12 cellular contexts compared by ENCODE assay signal in genomic region chr10:123149162-123149567, GRCh38. TPM values are rescaled to one million over a fixed set of nuclear protein-coding genes. Genes with fewer than 3 reads are reported as not detected.
DNase-seq lines count a peak whose midpoint lies in the region; ATAC-seq and TF ChIP-seq lines count a peak whose summit lies in the region.
"Had no signal": no experiment of that assay in that cellular context is flagged by ENCODE, and none has a peak within 500 bp of the region (broad histone marks: within the 10 kb centered on the region; RNA-seq: fewer than 3 reads in every experiment).

No MANE protein-coding gene starts in this region.

- no peak overlapping the region for H3K9ac ChIP-seq in HUES48 (ENCODE audit: low read depth, low read length)
- H3K9ac ChIP-seq in neuronal stem cell (ENCODE audit: low read depth, low read length, poor library complexity) = no peak overlapping the region
- no peak overlapping the region for H3K9ac ChIP-seq in MM.1S (ENCODE audit: low read length)

- no peak overlapping the region for H4K91ac ChIP-seq in neuronal stem cell (ENCODE audit: low read depth, low read length, poor library complexity)

- H3K27ac Mint-ChIP-seq in CD8-positive, alpha-beta memory T cell = peak overlapping the region in 2 of 8 donors; percentile 12 to 27

- ATAC-seq in HG03039 (IDR thresholded peaks at IDR 0.05; ENCODE audit: unreplicated experiment) (no peak), GM21381 (IDR thresholded peaks at IDR 0.05; ENCODE audit: unreplicated experiment) (no peak)

- WGBS in neuronal stem cell (ENCODE audit: extremely low coverage in 2 of 2, insufficient read length in 2 of 2, insufficient replicate concordance in 1 of 2), 2 donors = no CpG with 5 or more reads among the region's 12 CpGs

- peaks cover under 1% of the 10 kb centered on the region; the same call in 1 of the 2 replicates for H3K79me2 ChIP-seq in MM.1S (ENCODE audit: low read length)

- H3K4me3 Mint-ChIP-seq in CD8-positive, alpha-beta memory T cell = peak overlapping the region; percentile 62 to 88 (median 70)

- peak overlapping the region; percentile 50 for H2AK5ac ChIP-seq in neuronal stem cell (ENCODE audit: low read depth, low read length)

- H4K8ac ChIP-seq in neuronal stem cell (ENCODE audit: low read depth, low read length) = no peak overlapping the region

- no peak overlapping the region for H2BK120ac ChIP-seq in neuronal stem cell (ENCODE audit: low read depth, low read length)

- H3K79me1 ChIP-seq in neuronal stem cell (ENCODE audit: low read depth, low read length) = peaks cover 2% of the 10 kb centered on the region

- TF ChIP-seq CTCF in MM.1S (IDR thresholded peaks at IDR 0.05; ENCODE audit: low read length) = no peak

- no peaks in the 10 kb centered on the region for H4K20me1 ChIP-seq in MM.1S (ENCODE audit: insufficient read depth, low read length)

- peaks cover 75% of the 10 kb centered on the region for H3K4me1 ChIP-seq in CD8-positive, alpha-beta memory T cell (ENCODE audit: insufficient read depth, low read length)
- H3K4me1 ChIP-seq in HUES48 (ENCODE audit: control insufficient read depth, insufficient read depth, low read length) = peaks cover 48% of the 10 kb centered on the region
- peaks cover 70% of the 10 kb centered on the region for H3K4me1 ChIP-seq in effector memory CD4-positive, alpha-beta T cell (ENCODE audit: control insufficient read depth, insufficient read depth, low read length, poor library complexity, severe bottlenecking)
- peaks cover 11 to 14% of the 10 kb centered on the region in 2 donors for H3K4me1 ChIP-seq in neuronal stem cell (ENCODE audit: control insufficient read depth in 2 of 2, insufficient read depth in 1 of 2, low read depth in 1 of 2, low read length in 2 of 2)
- peaks cover 5% of the 10 kb centered on the region; the same call in 1 of the 2 replicates for H3K4me1 ChIP-seq in MM.1S (ENCODE audit: low read length)

- H3K18ac ChIP-seq in neuronal stem cell (ENCODE audit: low read length) = peak overlapping the region; percentile 59

- no peak overlapping the region for H2BK5ac ChIP-seq in neuronal stem cell (ENCODE audit: low read length)

- peak overlapping the region; percentile 58 for H3K4me3 ChIP-seq in CD8-positive, alpha-beta memory T cell (ENCODE audit: low read length)
- peak overlapping the region; percentile 63; the same call in 1 of the 2 replicates for H3K4me3 ChIP-seq in HUES48 (ENCODE audit: low read depth, low read length)
- peak overlapping the region; percentile 52 for H3K4me3 ChIP-seq in effector memory CD4-positive, alpha-beta T cell (ENCODE audit: insufficient read depth, low read depth, low read length, poor library complexity, severe bottlenecking)
- H3K4me3 ChIP-seq in neuronal stem cell (ENCODE audit: low read length in 2 of 2) = peak overlapping the region in 1 of 2 donors; percentile 45
- H3K4me3 ChIP-seq in MM.1S (ENCODE audit: low read length) = no peak overlapping the region

- no peak overlapping the region for H3K14ac ChIP-seq in neuronal stem cell (ENCODE audit: low read length)

- H2BK15ac ChIP-seq in neuronal stem cell (ENCODE audit: low read length) = peak overlapping the region; percentile 50

- H3K4me2 ChIP-seq in neuronal stem cell (ENCODE audit: insufficient read depth, low read length, poor library complexity, severe bottlenecking) (peak overlapping the region; percentile 97), MM.1S (ENCODE audit: low read depth, low read length) (no peak overlapping the region)

- no peak overlapping the region for H3K23ac ChIP-seq in neuronal stem cell (ENCODE audit: low read depth, low read length, poor library complexity)

- CTCF ChIA-PET in CD8-positive, alpha-beta memory T cell (lab: Charles Lee) = interaction anchor here (0.6 to 2.2 kb wide), 5 partner anchors 8 to 1162 kb away, joined by 3 to 4 read pairs (median 4); no protein-coding TSS in a partner anchor

- no peaks in the 10 kb centered on the region for H3K9me2 ChIP-seq in MM.1S (replicated peaks; ENCODE audit: insufficient read depth, low read length)

- H2AFZ ChIP-seq in neuronal stem cell (ENCODE audit: low read length) = peak overlapping the region; percentile 99
- H2AFZ ChIP-seq in MM.1S (ENCODE audit: low read length) = no peak overlapping the region

- no peaks in the 10 kb centered on the region for H3K9me3 ChIP-seq in CD8-positive, alpha-beta memory T cell (ENCODE audit: low read length)
- H3K9me3 ChIP-seq in HUES48 (ENCODE audit: control insufficient read depth, insufficient read depth, low read length) (no peaks in the 10 kb centered on the region), neuronal stem cell (replicated peaks in 1 of 2; ENCODE audit: control insufficient read depth in 2 of 2, insufficient read depth in 1 of 2, low read depth in 1 of 2, low read length in 2 of 2) (peaks cover 0 to 2% of the 10 kb centered on the region in 2 donors), MM.1S (replicated peaks; ENCODE audit: insufficient read depth, low read length) (no peaks in the 10 kb centered on the region)
- H3K9me3 ChIP-seq in effector memory CD4-positive, alpha-beta T cell (ENCODE audit: control insufficient read depth, low read length) = no peaks in the 10 kb centered on the region

- no peak overlapping the region for H3K27ac ChIP-seq in CD8-positive, alpha-beta memory T cell (ENCODE audit: low read depth, low read length)
- no peak overlapping the region for H3K27ac ChIP-seq in HUES48 (ENCODE audit: low read depth, low read length)
- H3K27ac ChIP-seq in effector memory CD4-positive, alpha-beta T cell (ENCODE audit: insufficient read depth, low read length, poor library complexity, severe bottlenecking) = no peak overlapping the region
- H3K27ac ChIP-seq in neuronal stem cell (replicated peaks; ENCODE audit: low read length) = no peak overlapping the region
- H3K27ac ChIP-seq in MM.1S (ENCODE audit: low read length) = no peak overlapping the region

- peaks cover 0 to 3% (median 0%) of the 10 kb centered on the region in 3 donors for H3K36me3 Mint-ChIP-seq in CD8-positive, alpha-beta memory T cell

- H2BK12ac ChIP-seq in neuronal stem cell (ENCODE audit: low read length) = no peak overlapping the region

- peaks cover 68% of the 10 kb centered on the region for H3K27me3 ChIP-seq in CD8-positive, alpha-beta memory T cell (ENCODE audit: insufficient read depth, low read length, poor library complexity, severe bottlenecking)
- peaks cover 94% of the 10 kb centered on the region for H3K27me3 ChIP-seq in HUES48 (ENCODE audit: control insufficient read depth, insufficient read depth, low read length)
- H3K27me3 ChIP-seq in effector memory CD4-positive, alpha-beta T cell (replicated peaks; ENCODE audit: control insufficient read depth, insufficient read depth, low read length, poor library complexity, severe bottlenecking) = peaks cover 68% of the 10 kb centered on the region
- H3K27me3 ChIP-seq in neuronal stem cell (ENCODE audit: control insufficient read depth in 3 of 3, insufficient read depth in 3 of 3, low read depth in 1 of 3, low read length in 3 of 3) = peaks cover 61 to 94% (median 86%) of the 10 kb centered on the region in 3 experiments
- peaks cover 19% of the 10 kb centered on the region for H3K27me3 ChIP-seq in MM.1S (replicated peaks; ENCODE audit: insufficient read depth, low read length)

- DNase-seq in CD8-positive, alpha-beta memory T cell = no peak
- no peak for DNase-seq in effector memory CD4-positive, alpha-beta T cell
- DNase-seq in neuronal stem cell (ENCODE audit: low spot score) (peak; percentile 9), MM.1S (no peak), mucosa of gallbladder (ENCODE audit: low spot score) (no peak)
- DNase-seq: effector CD4-positive, alpha-beta T cell; NCI-H1436; stimulated activated CD4-positive, alpha-beta T cell treated with anti-CD3 and anti-CD28 coated beads, Interleukin-1b, Interleukin-23, amount 100 ng/mL, for 48 hours had no signal

- POLR2A ChIA-PET in CD8-positive, alpha-beta memory T cell (lab: Charles Lee) = interaction anchor here (0.9 kb wide), 1 partner anchor 10 kb away, joined by 3 read pairs; no protein-coding TSS in a partner anchor

- H3K4ac ChIP-seq in neuronal stem cell (ENCODE audit: low read length) = no peak overlapping the region

- peaks cover 51 to 74% (median 67%) of the 10 kb centered on the region in 3 donors for H3K4me1 Mint-ChIP-seq in CD8-positive, alpha-beta memory T cell

- H3K27me3 Mint-ChIP-seq in CD8-positive, alpha-beta memory T cell = peaks cover 48 to 60% of the 10 kb centered on the region in 2 donors

- no peaks in the 10 kb centered on the region for H3K36me3 ChIP-seq in CD8-positive, alpha-beta memory T cell (ENCODE audit: insufficient read depth, low read length)
- H3K36me3 ChIP-seq in HUES48 (ENCODE audit: control insufficient read depth, insufficient read depth, low read length) = no peaks in the 10 kb centered on the region
- no peaks in the 10 kb centered on the region for H3K36me3 ChIP-seq in effector memory CD4-positive, alpha-beta T cell (ENCODE audit: control insufficient read depth, insufficient read depth, low read length)
- H3K36me3 ChIP-seq in neuronal stem cell (replicated peaks in 1 of 2; ENCODE audit: control insufficient read depth in 2 of 2, insufficient read depth in 2 of 2, low read length in 2 of 2) = no peaks in the 10 kb centered on the region
- H3K36me3 ChIP-seq in MM.1S (replicated peaks; ENCODE audit: insufficient read depth, low read length) = no peaks in the 10 kb centered on the region

- no peaks in the 10 kb centered on the region for H3F3A ChIP-seq in MM.1S (ENCODE audit: insufficient read depth, low read length)

- H3K9me3 Mint-ChIP-seq in CD8-positive, alpha-beta memory T cell = peaks cover 0 to 2% (median 0%) of the 10 kb centered on the region in 5 donors

RNA-seq across cellular contexts. Expression of gene HMX2, which starts 1.2 kb away (rescaled TPM):
- not detected for total RNA-seq in CD8-positive, alpha-beta memory T cell
- polyA plus RNA-seq in CD8-positive, alpha-beta memory T cell = not detected
- polyA plus RNA-seq in neuronal stem cell (2013, experiment 1 of 2) = not detected
- not detected for polyA plus RNA-seq in neuronal stem cell (2013, experiment 2 of 2)
- 0.69 TPM for total RNA-seq in mucosa of gallbladder
- total RNA-seq: activated CD8-positive, alpha-beta memory T cell treated with anti-CD3 and anti-CD28 coated beads for 36 hours had no signal

RNA-seq across cellular contexts. Expression of gene BUB3, which starts 5.0 kb away (rescaled TPM):
- total RNA-seq in CD8-positive, alpha-beta memory T cell = 100 to 1,000 TPM; 254 to 255 TPM
- polyA plus RNA-seq in CD8-positive, alpha-beta memory T cell = 231 TPM
- 104 TPM for polyA plus RNA-seq in neuronal stem cell (2013, experiment 1 of 2)
- 108 TPM for polyA plus RNA-seq in neuronal stem cell (2013, experiment 2 of 2)
- total RNA-seq in mucosa of gallbladder = 64.3 TPM

RNA-seq across cellular contexts. Expression of gene HMX3, which starts 13.4 kb away (rescaled TPM):
- total RNA-seq in CD8-positive, alpha-beta memory T cell = not detected
- not detected for polyA plus RNA-seq in CD8-positive, alpha-beta memory T cell
- not detected for polyA plus RNA-seq in neuronal stem cell (2013, experiment 1 of 2)
- polyA plus RNA-seq in neuronal stem cell (2013, experiment 2 of 2) = not detected
- 1.6 TPM for total RNA-seq in mucosa of gallbladder
